In the genomic region with DNA sequence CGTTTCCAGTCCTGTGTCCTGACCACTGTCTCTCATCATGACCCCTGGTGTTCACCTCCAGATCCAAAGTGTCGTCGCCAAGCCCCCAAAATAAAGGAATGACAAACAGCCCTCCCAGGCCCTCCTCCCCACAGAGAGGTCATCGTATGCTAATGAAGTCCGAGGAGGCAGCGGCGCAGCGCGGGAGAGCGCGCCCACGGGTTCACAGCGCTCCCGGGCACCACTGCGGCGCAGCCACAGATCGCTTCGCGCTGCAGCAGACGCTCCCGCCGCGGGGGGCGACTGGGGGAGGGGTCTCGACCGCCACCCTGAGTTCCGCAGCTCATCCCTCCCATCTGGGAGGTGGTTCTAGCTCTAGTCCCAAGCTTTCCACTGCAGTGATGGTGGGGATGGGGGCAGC, we compare ENCODE assay signal across 1 cellular context.
TF ChIP-seq lines count a peak whose summit lies in the region.

No MANE protein-coding gene starts in this region.

TF ChIP-seq in GM23338, 12 proteins besides CTCF, POLR2A, EP300 and RAD21 (continued from another document):
- TF ChIP-seq POLR2AphosphoS5 (IDR thresholded peaks at IDR 0.05; ENCODE audit: low read depth) (no peak), NANOG (IDR thresholded peaks at IDR 0.05; ENCODE audit: borderline replicate concordance) (no peak), ZNF114 (CRISPR knock-in tag; IDR thresholded peaks at IDR 0.05) (no peak), CREB1 (CRISPR knock-in tag; IDR thresholded peaks at IDR 0.05; ENCODE audit: low read depth) (no peak), ETS1 (IDR thresholded peaks at IDR 0.05) (no peak), ZNF331 (CRISPR knock-in tag; IDR thresholded peaks at IDR 0.05; ENCODE audit: low read depth) (no peak)
- TF ChIP-seq, protein P1, sequence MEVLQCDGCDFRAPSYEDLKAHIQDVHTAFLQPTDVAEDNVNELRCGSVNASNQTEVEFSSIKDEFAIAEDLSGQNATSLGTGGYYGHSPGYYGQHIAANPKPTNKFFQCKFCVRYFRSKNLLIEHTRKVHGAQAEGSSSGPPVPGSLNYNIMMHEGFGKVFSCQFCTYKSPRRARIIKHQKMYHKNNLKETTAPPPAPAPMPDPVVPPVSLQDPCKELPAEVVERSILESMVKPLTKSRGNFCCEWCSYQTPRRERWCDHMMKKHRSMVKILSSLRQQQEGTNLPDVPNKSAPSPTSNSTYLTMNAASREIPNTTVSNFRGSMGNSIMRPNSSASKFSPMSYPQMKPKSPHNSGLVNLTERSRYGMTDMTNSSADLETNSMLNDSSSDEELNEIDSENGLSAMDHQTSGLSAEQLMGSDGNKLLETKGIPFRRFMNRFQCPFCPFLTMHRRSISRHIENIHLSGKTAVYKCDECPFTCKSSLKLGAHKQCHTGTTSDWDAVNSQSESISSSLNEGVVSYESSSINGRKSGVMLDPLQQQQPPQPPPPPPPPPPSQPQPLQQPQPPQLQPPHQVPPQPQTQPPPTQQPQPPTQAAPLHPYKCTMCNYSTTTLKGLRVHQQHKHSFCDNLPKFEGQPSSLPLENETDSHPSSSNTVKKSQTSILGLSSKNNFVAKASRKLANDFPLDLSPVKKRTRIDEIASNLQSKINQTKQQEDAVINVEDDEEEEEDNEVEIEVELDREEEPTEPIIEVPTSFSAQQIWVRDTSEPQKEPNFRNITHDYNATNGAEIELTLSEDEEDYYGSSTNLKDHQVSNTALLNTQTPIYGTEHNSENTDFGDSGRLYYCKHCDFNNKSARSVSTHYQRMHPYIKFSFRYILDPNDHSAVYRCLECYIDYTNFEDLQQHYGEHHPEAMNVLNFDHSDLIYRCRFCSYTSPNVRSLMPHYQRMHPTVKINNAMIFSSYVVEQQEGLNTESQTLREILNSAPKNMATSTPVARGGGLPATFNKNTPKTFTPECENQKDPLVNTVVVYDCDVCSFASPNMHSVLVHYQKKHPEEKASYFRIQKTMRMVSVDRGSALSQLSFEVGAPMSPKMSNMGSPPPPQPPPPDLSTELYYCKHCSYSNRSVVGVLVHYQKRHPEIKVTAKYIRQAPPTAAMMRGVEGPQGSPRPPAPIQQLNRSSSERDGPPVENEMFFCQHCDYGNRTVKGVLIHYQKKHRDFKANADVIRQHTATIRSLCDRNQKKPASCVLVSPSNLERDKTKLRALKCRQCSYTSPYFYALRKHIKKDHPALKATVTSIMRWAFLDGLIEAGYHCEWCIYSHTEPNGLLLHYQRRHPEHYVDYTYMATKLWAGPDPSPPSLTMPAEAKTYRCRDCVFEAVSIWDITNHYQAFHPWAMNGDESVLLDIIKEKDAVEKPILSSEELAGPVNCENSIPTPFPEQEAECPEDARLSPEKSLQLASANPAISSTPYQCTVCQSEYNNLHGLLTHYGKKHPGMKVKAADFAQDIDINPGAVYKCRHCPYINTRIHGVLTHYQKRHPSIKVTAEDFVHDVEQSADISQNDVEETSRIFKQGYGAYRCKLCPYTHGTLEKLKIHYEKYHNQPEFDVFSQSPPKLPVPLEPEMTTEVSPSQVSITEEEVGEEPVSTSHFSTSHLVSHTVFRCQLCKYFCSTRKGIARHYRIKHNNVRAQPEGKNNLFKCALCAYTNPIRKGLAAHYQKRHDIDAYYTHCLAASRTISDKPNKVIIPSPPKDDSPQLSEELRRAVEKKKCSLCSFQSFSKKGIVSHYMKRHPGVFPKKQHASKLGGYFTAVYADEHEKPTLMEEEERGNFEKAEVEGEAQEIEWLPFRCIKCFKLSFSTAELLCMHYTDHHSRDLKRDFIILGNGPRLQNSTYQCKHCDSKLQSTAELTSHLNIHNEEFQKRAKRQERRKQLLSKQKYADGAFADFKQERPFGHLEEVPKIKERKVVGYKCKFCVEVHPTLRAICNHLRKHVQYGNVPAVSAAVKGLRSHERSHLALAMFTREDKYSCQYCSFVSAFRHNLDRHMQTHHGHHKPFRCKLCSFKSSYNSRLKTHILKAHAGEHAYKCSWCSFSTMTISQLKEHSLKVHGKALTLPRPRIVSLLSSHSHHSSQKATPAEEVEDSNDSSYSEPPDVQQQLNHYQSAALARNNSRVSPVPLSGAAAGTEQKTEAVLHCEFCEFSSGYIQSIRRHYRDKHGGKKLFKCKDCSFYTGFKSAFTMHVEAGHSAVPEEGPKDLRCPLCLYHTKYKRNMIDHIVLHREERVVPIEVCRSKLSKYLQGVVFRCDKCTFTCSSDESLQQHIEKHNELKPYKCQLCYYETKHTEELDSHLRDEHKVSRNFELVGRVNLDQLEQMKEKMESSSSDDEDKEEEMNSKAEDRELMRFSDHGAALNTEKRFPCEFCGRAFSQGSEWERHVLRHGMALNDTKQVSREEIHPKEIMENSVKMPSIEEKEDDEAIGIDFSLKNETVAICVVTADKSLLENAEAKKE (CRISPR knock-in tag; IDR thresholded peaks at IDR 0.05) = no peak
TF ChIP-seq in GM23338: peak in this region for 0.
